In genomic region chr1:9197186-9198099, GRCh38 we compare ENCODE assay signal across 2 cellular contexts.
A peak's percentile ranks its signal among the peaks of the same experiment; 100 is the strongest.
TF ChIP-seq lines count a peak whose summit lies in the region.

No MANE protein-coding gene starts in this region.

TF ChIP-seq in IMR-90, 13 proteins besides CTCF, POLR2A, EP300 and RAD21:
- TF ChIP-seq BHLHE40 (IDR thresholded peaks at IDR 0.05; ENCODE audit: low read depth, low read length) (no peak), SMC3 (IDR thresholded peaks at IDR 0.05; ENCODE audit: low read depth, low read length) (no peak), USF2 (IDR thresholded peaks at IDR 0.05; ENCODE audit: low read depth, low read length) (no peak), ELK1 (IDR thresholded peaks at IDR 0.05; ENCODE audit: borderline replicate concordance, low read depth, low read length) (no peak), MAFK (IDR thresholded peaks at IDR 0.05; ENCODE audit: low read depth, low read length) (peak; percentile 86)

TF ChIP-seq in SK-N-SH, 30 proteins besides CTCF, POLR2A, EP300 and RAD21:
- TF ChIP-seq IRF3 (IDR thresholded peaks at IDR 0.05; ENCODE audit: low read depth, low read length) (no peak), RXRA (IDR thresholded peaks at IDR 0.05; ENCODE audit: borderline replicate concordance, low read depth) (no peak), NRF1 (IDR thresholded peaks at IDR 0.05; ENCODE audit: low read depth, low read length) (no peak), USF1 (IDR thresholded peaks at IDR 0.05; ENCODE audit: borderline replicate concordance, low read depth) (no peak), TCF12 (IDR thresholded peaks at IDR 0.05) (no peak), MEF2A (IDR thresholded peaks at IDR 0.05; ENCODE audit: borderline replicate concordance, low read depth) (no peak), RCOR1 (IDR thresholded peaks at IDR 0.05; ENCODE audit: low read length) (no peak), MAX (IDR thresholded peaks at IDR 0.05; ENCODE audit: low read depth) (no peak)
TF ChIP-seq in SK-N-SH: peak in this region for 0.
